ENCODE assay signal across 10 cellular contexts in genomic region chr22:19889951-19890350, GRCh38. TPM values are rescaled to one million over a fixed set of nuclear protein-coding genes. Genes with fewer than 3 reads are reported as not detected.
DNase-seq lines count a peak whose midpoint lies in the region; ATAC-seq and TF ChIP-seq lines count a peak whose summit lies in the region.
"Had no signal": no experiment of that assay in that cellular context is flagged by ENCODE, and none has a peak within 500 bp of the region (broad histone marks: within the 10 kb centered on the region; RNA-seq: fewer than 3 reads in every experiment).

No MANE protein-coding gene starts in this region.

- H3K27me3 Mint-ChIP-seq in T-helper 1 cell treated with Interleukin-12 subunit alpha and Interleukin-12 subunit beta and Interleukin-4 antibody, amounts not matched to agents 30 μg/mL and 1 μg/mL, for 36 hours (ENCODE audit: low read depth): no peaks in the 10 kb centered on the region
- H3K27me3 Mint-ChIP-seq in activated naive CD8-positive, alpha-beta T cell treated with anti-CD3 and anti-CD28 coated beads, Interleukin-2, amount 50 U/mL, for 24 hours: no peaks in the 10 kb centered on the region

- peaks cover 31% of the 10 kb centered on the region for H3K9me1 ChIP-seq in IMR-90 (ENCODE audit: insufficient read depth, low read length)

- no peak overlapping the region for H3K18ac ChIP-seq in IMR-90 (ENCODE audit: low read depth, low read length)

- H2BK5ac ChIP-seq in IMR-90 (ENCODE audit: low read depth, low read length, poor library complexity, severe bottlenecking): no peak overlapping the region

- peak overlapping the region; percentile 97 for H3K4ac ChIP-seq in IMR-90 (ENCODE audit: low read depth, low read length)

- in situ Hi-C loops in IMR-90 (cut with MboI; ENCODE audit: low sequenced_read_pairs): no loop called here

- H4K20me1 ChIP-seq in IMR-90 (ENCODE audit: insufficient read depth, low read length): no peaks in the 10 kb centered on the region; the same call in 1 of the 2 replicates

- TF ChIP-seq CTCF in IMR-90 (conservative IDR thresholded peaks at IDR 0.05; ENCODE audit: low read depth, low read length) (no peak), foreskin keratinocyte (conservative IDR thresholded peaks at IDR 0.05) (no peak)

- peak overlapping the region; percentile 96; the same call in 1 of the 2 replicates for H4K91ac ChIP-seq in IMR-90 (ENCODE audit: insufficient read depth, low read depth, low read length)

- H3K9me3 Mint-ChIP-seq in T-helper 1 cell treated with Interleukin-12 subunit alpha and Interleukin-12 subunit beta and Interleukin-4 antibody, amounts not matched to agents 30 μg/mL and 1 μg/mL, for 36 hours: no peaks in the 10 kb centered on the region
- H3K9me3 Mint-ChIP-seq in activated naive CD8-positive, alpha-beta T cell treated with anti-CD3 and anti-CD28 coated beads, Interleukin-2, amount 50 U/mL, for 24 hours: no peaks in the 10 kb centered on the region

- no peak overlapping the region; a peak in 2 of 4 replicates for H4K8ac ChIP-seq in IMR-90 (ENCODE audit: low read depth in 2 of 2, low read length in 2 of 2)

- H3K4me3 Mint-ChIP-seq in T-helper 1 cell treated with Interleukin-12 subunit alpha and Interleukin-12 subunit beta and Interleukin-4 antibody, amounts not matched to agents 30 μg/mL and 1 μg/mL, for 36 hours: no peak overlapping the region
- no peak overlapping the region for H3K4me3 Mint-ChIP-seq in activated naive CD8-positive, alpha-beta T cell treated with anti-CD3 and anti-CD28 coated beads, Interleukin-2, amount 50 U/mL, for 24 hours

- H3K4me1 ChIP-seq in IMR-90 (ENCODE audit: control insufficient read depth, insufficient read depth, low read length) (peaks cover 42% of the 10 kb centered on the region), foreskin keratinocyte (peaks cover 25% of the 10 kb centered on the region)

- no peak overlapping the region for H3K4me3 ChIP-seq in IMR-90 (ENCODE audit: insufficient read depth, low read depth, low read length)
- H3K4me3 ChIP-seq: PC-9 had no signal

- H3K4me2 ChIP-seq in IMR-90 (ENCODE audit: low read depth, low read length): no peak overlapping the region
- H3K4me2 ChIP-seq: PC-9 had no signal

- H3K9me3 ChIP-seq in IMR-90 (ENCODE audit: control insufficient read depth, insufficient read depth, low read length): no peaks in the 10 kb centered on the region

- H3K27ac ChIP-seq in IMR-90 (ENCODE audit: insufficient read depth, low read length) (no peak overlapping the region; the same call in 1 of the 2 replicates), foreskin keratinocyte (no peak overlapping the region)
- H3K27ac ChIP-seq: PC-9 had no signal

- peak overlapping the region; percentile 96 for H2AK5ac ChIP-seq in IMR-90 (ENCODE audit: low read depth, low read length)

- 0 out of 2 replicates have a peak overlapping the region, but pooled peaks have one; percentile 14 for H3K14ac ChIP-seq in IMR-90 (replicated peaks; ENCODE audit: low read depth, low read length)

- no peak for TF ChIP-seq POLR2A in IMR-90 (IDR thresholded peaks at IDR 0.05; ENCODE audit: low read depth, low read length)

- dilution Hi-C loops in IMR-90 (cut with HindIII; ENCODE audit: low sequenced_read_pairs, unreplicated experiment): no loop called here

- no peak overlapping the region for H2AFZ ChIP-seq in IMR-90 (replicated peaks; ENCODE audit: low read length, poor library complexity)
- H2AFZ ChIP-seq: PC-9 had no signal

- no peak for DNase-seq in IMR-90
- DNase-seq in activated naive CD8-positive, alpha-beta T cell treated with anti-CD3 and anti-CD28 coated beads, Interleukin-2, amount 50 U/mL, for 24 hours: peak; percentile 45
- peak; percentile 59 for DNase-seq in stimulated activated CD4-positive, alpha-beta T cell treated with anti-CD3 and anti-CD28 coated beads, Interleukin-1b, Interleukin-23, amount 100 ng/mL, for 48 hours
- no peak for DNase-seq in HPDE6-E6E7 (ENCODE audit: extremely low spot score)
- DNase-seq in foreskin keratinocyte: no peak
- DNase-seq: NCI-H2171, PC-9, T1000 had no signal

- peak overlapping the region; percentile 88; the same call in 1 of the 3 replicates for H2BK15ac ChIP-seq in IMR-90 (ENCODE audit: low read depth, low read length)

- ATAC-seq in IMR-90 (ENCODE audit: low read depth): no peak
- peak; percentile 17 for ATAC-seq in activated naive CD8-positive, alpha-beta T cell treated with anti-CD3 and anti-CD28 coated beads, Interleukin-2, amount 50 U/mL, for 24 hours
- no peak for ATAC-seq in HG03139 (IDR thresholded peaks at IDR 0.05; ENCODE audit: unreplicated experiment)
- no peak for ATAC-seq in foreskin keratinocyte

- H3K56ac ChIP-seq in IMR-90 (ENCODE audit: extremely low read depth, insufficient read depth, low read length): no peak overlapping the region

- peaks cover 9% of the 10 kb centered on the region for H3K36me3 ChIP-seq in IMR-90 (ENCODE audit: control insufficient read depth, insufficient read depth, low read length)

- TF ChIP-seq RAD21 in IMR-90 (IDR thresholded peaks at IDR 0.05; ENCODE audit: low read length): no peak

- H3K27ac Mint-ChIP-seq in T-helper 1 cell treated with Interleukin-12 subunit alpha and Interleukin-12 subunit beta and Interleukin-4 antibody, amounts not matched to agents 30 μg/mL and 1 μg/mL, for 36 hours: peak overlapping the region; percentile 58
- peak overlapping the region; percentile 77 for H3K27ac Mint-ChIP-seq in activated naive CD8-positive, alpha-beta T cell treated with anti-CD3 and anti-CD28 coated beads, Interleukin-2, amount 50 U/mL, for 24 hours

- BruUV-seq in IMR-90 (replicated peaks; lab: Mats Ljungman, UMichigan): no TSS peak

- no peak overlapping the region for H4K5ac ChIP-seq in IMR-90 (ENCODE audit: low read depth, low read length)

- H3K4me1 Mint-ChIP-seq in T-helper 1 cell treated with Interleukin-12 subunit alpha and Interleukin-12 subunit beta and Interleukin-4 antibody, amounts not matched to agents 30 μg/mL and 1 μg/mL, for 36 hours (ENCODE audit: low read depth): peaks cover 47% of the 10 kb centered on the region
- peaks cover 71% of the 10 kb centered on the region for H3K4me1 Mint-ChIP-seq in activated naive CD8-positive, alpha-beta T cell treated with anti-CD3 and anti-CD28 coated beads, Interleukin-2, amount 50 U/mL, for 24 hours

- no peak overlapping the region for H3K23ac ChIP-seq in IMR-90 (ENCODE audit: low read depth, low read length)

- H3K27me3 ChIP-seq in IMR-90 (ENCODE audit: control insufficient read depth, insufficient read depth, low read length): no peaks in the 10 kb centered on the region
- H3K27me3 ChIP-seq in foreskin keratinocyte: no peaks in the 10 kb centered on the region

- CTCF ChIA-PET in IMR-90 (lab: Yijun Ruan, JAX): no interaction called here

- peak overlapping the region; percentile 29; the same call in 1 of the 2 replicates for H2BK20ac ChIP-seq in IMR-90 (ENCODE audit: low read depth, low read length)

- H3K36me3 Mint-ChIP-seq in T-helper 1 cell treated with Interleukin-12 subunit alpha and Interleukin-12 subunit beta and Interleukin-4 antibody, amounts not matched to agents 30 μg/mL and 1 μg/mL, for 36 hours (ENCODE audit: low read depth): peaks cover 1% of the 10 kb centered on the region
- H3K36me3 Mint-ChIP-seq in activated naive CD8-positive, alpha-beta T cell treated with anti-CD3 and anti-CD28 coated beads, Interleukin-2, amount 50 U/mL, for 24 hours (ENCODE audit: low read depth): peaks cover 4% of the 10 kb centered on the region

- peak overlapping the region; percentile 65 for H2BK120ac ChIP-seq in IMR-90 (ENCODE audit: low read depth, low read length)

- no CpG with 5 or more reads among the region's 9 CpGs for WGBS in IMR-90 (ENCODE audit: extremely low coverage in 2 of 2, insufficient read length in 1 of 2), 2 experiments

- intact Hi-C loops in IMR-90 (cut with micrococcal nuclease): loop anchor here (5.0 kb wide), 1 partner anchor 52 kb away; the partner anchor contains the start of genes COMT and TXNRD2

- H3K79me1 ChIP-seq in IMR-90 (ENCODE audit: low read depth in 1 of 2, low read length in 2 of 2): peaks cover 0 to 45% of the 10 kb centered on the region in 2 experiments; a peak in 3 of 4 replicates

- H3K9ac ChIP-seq in IMR-90 (ENCODE audit: low read depth, low read length): no peak overlapping the region

- POLR2A ChIA-PET in IMR-90 (lab: Charles Lee; ENCODE audit: unreplicated experiment): no interaction called here

- no peak overlapping the region for H2AK9ac ChIP-seq in IMR-90 (replicated peaks; ENCODE audit: low read depth, low read length, poor library complexity)

TF ChIP-seq in IMR-90, 13 proteins besides CTCF, POLR2A, EP300 and RAD21 (continues in another document):
- no peak for TF ChIP-seq MAFK (IDR thresholded peaks at IDR 0.05; ENCODE audit: low read depth, low read length)

RNA-seq across cellular contexts. Expression of gene GNB1L, which starts 35.3 kb away (rescaled TPM):
- total RNA-seq in IMR-90 (2012; rRNA removed): 1.7 and 2.5 TPM in 2 replicates
- 4.4 and 5.5 TPM in 2 replicates for polyA plus RNA-seq in IMR-90 (2012; rRNA removed)
- polyA plus RNA-seq in IMR-90 (2012; cell fraction: cytosol; rRNA removed): 5.3 and 8.3 TPM in 2 replicates
- polyA plus RNA-seq in IMR-90 (2012; cell fraction: nucleus; rRNA removed; ENCODE audit: low replicate concordance): 3.5 and 12.3 TPM in 2 replicates
- 8.2 and 12.2 TPM in 2 replicates for total RNA-seq in foreskin keratinocyte
- 14.8 and 16.4 TPM in 2 replicates for polyA plus RNA-seq in foreskin keratinocyte

RNA-seq across cellular contexts. Expression of gene RTL10, which starts 35.3 kb away (rescaled TPM):
- total RNA-seq in IMR-90 (2012; rRNA removed): 8.6 TPM in 2 replicates
- 12.1 and 14.0 TPM in 2 replicates for polyA plus RNA-seq in IMR-90 (2012; rRNA removed)
- polyA plus RNA-seq in IMR-90 (2012; cell fraction: cytosol; rRNA removed): 8.4 and 9.2 TPM in 2 replicates
- polyA plus RNA-seq in IMR-90 (2012; cell fraction: nucleus; rRNA removed; ENCODE audit: low replicate concordance): 24.4 and 41.2 TPM in 2 replicates
- total RNA-seq in foreskin keratinocyte: 21.9 and 24.7 TPM in 2 replicates
- polyA plus RNA-seq in foreskin keratinocyte: 18.0 and 18.1 TPM in 2 replicates

RNA-seq across cellular contexts. Expression of gene COMT, which starts 51.6 kb away (rescaled TPM):
- total RNA-seq in IMR-90 (2012; rRNA removed) (175 and 202 TPM in 2 replicates), foreskin keratinocyte (143 and 146 TPM in 2 replicates)
- polyA plus RNA-seq in IMR-90 (2012; rRNA removed) (296 and 347 TPM in 2 replicates), foreskin keratinocyte (210 and 236 TPM in 2 replicates)
- polyA plus RNA-seq in IMR-90 (2012; cell fraction: cytosol; rRNA removed): 473 and 691 TPM in 2 replicates
- 159 and 329 TPM in 2 replicates for polyA plus RNA-seq in IMR-90 (2012; cell fraction: nucleus; rRNA removed; ENCODE audit: low replicate concordance)

RNA-seq across cellular contexts. Expression of gene TXNRD2, which starts 51.7 kb away (rescaled TPM):
- total RNA-seq in IMR-90 (2012; rRNA removed) (14.7 and 15.6 TPM in 2 replicates), foreskin keratinocyte (24.2 and 28.8 TPM in 2 replicates)
- polyA plus RNA-seq in IMR-90 (2012; rRNA removed) (25.7 and 28.4 TPM in 2 replicates), foreskin keratinocyte (30.1 and 38.9 TPM in 2 replicates)
- polyA plus RNA-seq in IMR-90 (2012; cell fraction: cytosol; rRNA removed): 29.7 and 38.9 TPM in 2 replicates
- polyA plus RNA-seq in IMR-90 (2012; cell fraction: nucleus; rRNA removed; ENCODE audit: low replicate concordance): 47.3 and 92.8 TPM in 2 replicates

Comparison
In these comparisons a context has a peak if more than half of its experiments do, and no peak if none do; other contexts are left out.
1. DNase-seq: peak in activated naive CD8-positive, alpha-beta T cell treated with anti-CD3 and anti-CD28 coated beads, Interleukin-2, amount 50 U/mL, for 24 hours (single experiment) and stimulated activated CD4-positive, alpha-beta T cell treated with anti-CD3 and anti-CD28 coated beads, Interleukin-1b, Interleukin-23, amount 100 ng/mL, for 48 hours (single experiment); none in IMR-90 (single experiment), HPDE6-E6E7 (single experiment) and foreskin keratinocyte (0 of 2).